In the genomic region with DNA sequence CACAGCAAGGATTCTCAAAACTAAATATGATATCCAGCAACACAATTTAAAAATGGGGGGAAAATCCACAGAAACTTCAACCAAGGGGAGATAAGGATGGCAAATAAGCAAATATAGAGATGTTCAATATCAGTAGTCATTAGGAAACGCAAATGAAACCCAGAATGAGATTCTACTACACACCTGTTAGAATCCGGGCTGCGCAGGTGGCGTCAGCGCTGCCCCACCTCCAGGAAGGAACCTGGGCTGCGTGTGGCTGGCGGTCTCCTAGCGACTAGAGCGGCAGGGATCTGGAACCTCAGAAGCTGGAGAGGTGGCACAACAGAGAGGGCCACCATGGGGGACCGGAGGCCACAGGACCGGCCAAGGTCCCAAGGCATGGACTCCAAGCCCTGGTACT, we compare ENCODE assay signal across 41 cellular contexts. TPM values are rescaled to one million over a fixed set of nuclear protein-coding genes. Genes with fewer than 3 reads are reported as not detected.
"Had no signal": no experiment of that assay in that cellular context is flagged by ENCODE, and none has a peak within 500 bp of the region (broad histone marks: within the 10 kb centered on the region; RNA-seq: fewer than 3 reads in every experiment).

Gene FAM47B (plus strand): TSS at position 301 of the 400 bp plus-strand sequence. CDS start 36 bp downstream, at position 337.

- DNase-seq: activated effector memory CD4-positive, alpha-beta T cell treated with anti-CD3 and anti-CD28 coated beads, Interleukin-2, amount 50 U/mL, for 16 hours; activated effector memory CD4-positive, alpha-beta T cell treated with Interleukin-2 at 50 U/mL for 16 hours; activated naive CD4-positive, alpha-beta T cell; activated naive CD4-positive, alpha-beta T cell treated with anti-CD3 and anti-CD28 coated beads for 36 hours; activated naive CD4-positive, alpha-beta T cell treated with anti-CD3 and anti-CD28 coated beads, Interleukin-2, amount 10 ng/mL, durations not matched to agents 7 days and 5 days; activated naive CD4-positive, alpha-beta T cell treated with anti-CD3 and anti-CD28 coated beads, Interleukin-2, amount 50 U/mL, for 16 hours; activated naive CD4-positive, alpha-beta T cell treated with Interleukin-2 at 50 U/mL for 16 hours; activated naive CD8-positive, alpha-beta T cell treated with anti-CD3 and anti-CD28 coated beads for 36 hours; activated naive CD8-positive, alpha-beta T cell treated with anti-CD3 and anti-CD28 coated beads, Interleukin-2, amount 10 ng/mL, durations not matched to agents 7 days and 5 days; activated naive CD8-positive, alpha-beta T cell treated with anti-CD3 and anti-CD28 coated beads, Interleukin-2, amount 50 U/mL, for 24 hours; activated T-cell treated with anti-CD3 and anti-CD28 coated beads, Interleukin-2, amount 50 U/mL, for 1 hour; activated T-cell treated with anti-CD3 and anti-CD28 coated beads, Interleukin-2, amount 50 U/mL, for 24 hours; activated T-cell treated with anti-CD3 and anti-CD28 coated beads, Interleukin-2, amount 50 U/mL, for 4 hours; activated T-cell treated with anti-CD3 and anti-CD28 coated beads, Interleukin-2, amount 50 U/mL, for 48 hours; activated T-cell treated with anti-CD3 and anti-CD28 coated beads, Interleukin-2, amount 50 U/mL, for 72 hours; adrenal gland; amniotic stem cell; amygdala; anterior cingulate cortex; aorta; body of pancreas; brain microvascular endothelial cell; caudate nucleus; central memory CD4-positive, alpha-beta T cell; cerebellar nuclear complex had no signal

- FAIRE-seq: bronchial epithelial cell had no signal

- H3K4me1 ChIP-seq: adrenal gland, ascending aorta, body of pancreas, breast epithelium had no signal

- H3K9me3 ChIP-seq: adrenal gland, ascending aorta, body of pancreas, breast epithelium had no signal

- H3K9me3 Mint-ChIP-seq: activated naive CD4-positive, alpha-beta T cell treated with anti-CD3 and anti-CD28 coated beads, Interleukin-2, amount 50 U/mL, for 24 hours; activated naive CD8-positive, alpha-beta T cell treated with anti-CD3 and anti-CD28 coated beads for 36 hours; activated naive CD8-positive, alpha-beta T cell treated with anti-CD3 and anti-CD28 coated beads, Interleukin-2, amount 50 U/mL, for 24 hours; activated T-cell treated with anti-CD3 and anti-CD28 coated beads, Interleukin-2, amount 50 U/mL, for 4 hours; activated T-helper 1 cell treated with anti-CD3 and anti-CD28 coated beads, Interleukin-12 subunit alpha, Interleukin-12 subunit beta, Interleukin-2, Interleukin-4 antibody, amounts not matched to agents 30 ng/mL and 10 ng/mL and 1 ng/mL, durations not matched to agents 14 hours and 24 hours and 36 hours; activated T-helper 17 cell treated with anti-CD3 and anti-CD28 coated beads, Interleukin-2, amount 50 U/mL, for 72 hours had no signal

- H3K27me3 Mint-ChIP-seq: activated naive CD4-positive, alpha-beta T cell treated with anti-CD3 and anti-CD28 coated beads, Interleukin-2, amount 10 ng/mL, durations not matched to agents 7 days and 5 days; activated naive CD4-positive, alpha-beta T cell treated with anti-CD3 and anti-CD28 coated beads, Interleukin-2, amount 50 U/mL, for 24 hours; activated naive CD8-positive, alpha-beta T cell; activated naive CD8-positive, alpha-beta T cell treated with anti-CD3 and anti-CD28 coated beads for 36 hours; activated naive CD8-positive, alpha-beta T cell treated with anti-CD3 and anti-CD28 coated beads, Interleukin-2, amount 10 ng/mL, durations not matched to agents 7 days and 5 days; activated naive CD8-positive, alpha-beta T cell treated with anti-CD3 and anti-CD28 coated beads, Interleukin-2, amount 50 U/mL, for 24 hours; activated T-helper 17 cell treated with anti-CD3 and anti-CD28 coated beads, Interleukin-2, amount 50 U/mL, for 72 hours; central memory CD8-positive, alpha-beta T cell had no signal

- H3K27ac ChIP-seq: adrenal gland, ascending aorta, body of pancreas, brain microvascular endothelial cell, breast epithelium, cardiac muscle cell had no signal

- H3K36me3 ChIP-seq: adrenal gland, ascending aorta, brain microvascular endothelial cell, breast epithelium, cardiac muscle cell had no signal

- H3K27ac Mint-ChIP-seq: activated naive CD4-positive, alpha-beta T cell treated with anti-CD3 and anti-CD28 coated beads for 36 hours; activated naive CD4-positive, alpha-beta T cell treated with anti-CD3 and anti-CD28 coated beads, Interleukin-2, amount 10 ng/mL, durations not matched to agents 7 days and 5 days; activated naive CD4-positive, alpha-beta T cell treated with anti-CD3 and anti-CD28 coated beads, Interleukin-2, amount 50 U/mL, for 24 hours; activated naive CD4-positive, alpha-beta T cell treated with anti-CD3 and anti-CD28 coated beads, Interleukin-2, amount 50 U/mL, for 72 hours; activated naive CD8-positive, alpha-beta T cell; activated naive CD8-positive, alpha-beta T cell treated with anti-CD3 and anti-CD28 coated beads for 36 hours; activated naive CD8-positive, alpha-beta T cell treated with anti-CD3 and anti-CD28 coated beads, Interleukin-2, amount 10 ng/mL, durations not matched to agents 7 days and 5 days; activated naive CD8-positive, alpha-beta T cell treated with anti-CD3 and anti-CD28 coated beads, Interleukin-2, amount 50 U/mL, for 24 hours; activated T-cell treated with anti-CD3 and anti-CD28 coated beads, Interleukin-2, amount 50 U/mL, for 24 hours; activated T-cell treated with anti-CD3 and anti-CD28 coated beads, Interleukin-2, amount 50 U/mL, for 72 hours; activated T-helper 1 cell treated with anti-CD3 and anti-CD28 coated beads, Interleukin-12 subunit alpha, Interleukin-12 subunit beta, Interleukin-2, Interleukin-4 antibody, amounts not matched to agents 30 ng/mL and 10 ng/mL and 1 ng/mL, durations not matched to agents 14 hours and 24 hours and 36 hours; activated T-helper 17 cell treated with anti-CD3 and anti-CD28 coated beads, Interleukin-2, amount 50 U/mL, for 72 hours; activated T-helper 2 cell treated with anti-CD3 and anti-CD28 coated beads, Interferon-gamma antibody, Interleukin-2, Interleukin-4, amounts not matched to agents 10 μg/mL and 5 μg/mL and 100 μg/mL, durations not matched to agents 14 hours and 24 hours and 36 hours; brain had no signal

- H3K4me3 ChIP-seq: adrenal gland, ascending aorta, body of pancreas, breast epithelium, cardiac muscle cell had no signal

- H3K4me1 Mint-ChIP-seq: activated naive CD4-positive, alpha-beta T cell treated with anti-CD3 and anti-CD28 coated beads, Interleukin-2, amount 10 ng/mL, durations not matched to agents 7 days and 5 days; activated naive CD4-positive, alpha-beta T cell treated with anti-CD3 and anti-CD28 coated beads, Interleukin-2, amount 50 U/mL, for 24 hours; activated naive CD8-positive, alpha-beta T cell treated with anti-CD3 and anti-CD28 coated beads for 36 hours; activated naive CD8-positive, alpha-beta T cell treated with anti-CD3 and anti-CD28 coated beads, Interleukin-2, amount 10 ng/mL, durations not matched to agents 7 days and 5 days; activated naive CD8-positive, alpha-beta T cell treated with anti-CD3 and anti-CD28 coated beads, Interleukin-2, amount 50 U/mL, for 24 hours; activated T-helper 17 cell treated with anti-CD3 and anti-CD28 coated beads, Interleukin-2, amount 50 U/mL, for 72 hours; brain; central memory CD8-positive, alpha-beta T cell had no signal

- H3K27me3 ChIP-seq: adrenal gland, ascending aorta, body of pancreas, brain microvascular endothelial cell, cardiac muscle cell had no signal

- H3K36me3 Mint-ChIP-seq: activated naive CD4-positive, alpha-beta T cell treated with anti-CD3 and anti-CD28 coated beads, Interleukin-2, amount 10 ng/mL, durations not matched to agents 7 days and 5 days; activated naive CD4-positive, alpha-beta T cell treated with anti-CD3 and anti-CD28 coated beads, Interleukin-2, amount 50 U/mL, for 24 hours; activated naive CD4-positive, alpha-beta T cell treated with anti-CD3 and anti-CD28 coated beads, Interleukin-2, amount 50 U/mL, for 72 hours; activated naive CD8-positive, alpha-beta T cell; activated naive CD8-positive, alpha-beta T cell treated with anti-CD3 and anti-CD28 coated beads for 36 hours; activated naive CD8-positive, alpha-beta T cell treated with anti-CD3 and anti-CD28 coated beads, Interleukin-2, amount 10 ng/mL, durations not matched to agents 7 days and 5 days; brain had no signal

- H3K4me3 Mint-ChIP-seq: activated naive CD4-positive, alpha-beta T cell treated with anti-CD3 and anti-CD28 coated beads for 36 hours; activated naive CD4-positive, alpha-beta T cell treated with anti-CD3 and anti-CD28 coated beads, Interleukin-2, amount 10 ng/mL, durations not matched to agents 7 days and 5 days; activated naive CD4-positive, alpha-beta T cell treated with anti-CD3 and anti-CD28 coated beads, Interleukin-2, amount 50 U/mL, for 24 hours; activated naive CD8-positive, alpha-beta T cell; activated naive CD8-positive, alpha-beta T cell treated with anti-CD3 and anti-CD28 coated beads for 36 hours; activated naive CD8-positive, alpha-beta T cell treated with anti-CD3 and anti-CD28 coated beads, Interleukin-2, amount 10 ng/mL, durations not matched to agents 7 days and 5 days; activated naive CD8-positive, alpha-beta T cell treated with anti-CD3 and anti-CD28 coated beads, Interleukin-2, amount 50 U/mL, for 24 hours; activated T-cell treated with anti-CD3 and anti-CD28 coated beads, Interleukin-2, amount 50 U/mL, for 24 hours; activated T-cell treated with anti-CD3 and anti-CD28 coated beads, Interleukin-2, amount 50 U/mL, for 4 hours; activated T-cell treated with anti-CD3 and anti-CD28 coated beads, Interleukin-2, amount 50 U/mL, for 72 hours; activated T-helper 1 cell treated with anti-CD3 and anti-CD28 coated beads, Interleukin-12 subunit alpha, Interleukin-12 subunit beta, Interleukin-2, Interleukin-4 antibody, amounts not matched to agents 30 ng/mL and 10 ng/mL and 1 ng/mL, durations not matched to agents 14 hours and 24 hours and 36 hours; activated T-helper 17 cell treated with anti-CD3 and anti-CD28 coated beads, Interleukin-2, amount 50 U/mL, for 72 hours; brain; central memory CD8-positive, alpha-beta T cell had no signal

RNA-seq across cellular contexts. Expression of gene FAM47B, which starts in this region (rescaled TPM):
- total RNA-seq: activated naive CD4-positive, alpha-beta T cell treated with anti-CD3 and anti-CD28 coated beads for 36 hours; activated naive CD4-positive, alpha-beta T cell treated with anti-CD3 and anti-CD28 coated beads, Interleukin-2, amount 50 U/mL, for 72 hours; activated naive CD8-positive, alpha-beta T cell treated with anti-CD3 and anti-CD28 coated beads for 36 hours; activated naive CD8-positive, alpha-beta T cell treated with anti-CD3 and anti-CD28 coated beads, Interleukin-2, amount 10 ng/mL, durations not matched to agents 7 days and 5 days; activated T-cell treated with anti-CD3 and anti-CD28 coated beads, Interleukin-2, amount 50 U/mL, for 4 hours; activated T-cell treated with anti-CD3 and anti-CD28 coated beads, Interleukin-2, amount 50 U/mL, for 72 hours; activated T-helper 1 cell treated with anti-CD3 and anti-CD28 coated beads, Interleukin-12 subunit alpha, Interleukin-12 subunit beta, Interleukin-2, Interleukin-4 antibody, amounts not matched to agents 30 ng/mL and 10 ng/mL and 1 ng/mL, durations not matched to agents 14 hours and 24 hours and 36 hours; activated T-helper 17 cell treated with anti-CD3 and anti-CD28 coated beads, Interleukin-2, amount 50 U/mL, for 72 hours; activated T-helper 2 cell treated with anti-CD3 and anti-CD28 coated beads, Interferon-gamma antibody, Interleukin-2, Interleukin-4, amounts not matched to agents 10 μg/mL and 5 μg/mL and 100 μg/mL, durations not matched to agents 14 hours and 24 hours and 36 hours; adrenal gland; aorta; ascending aorta; body of pancreas; breast epithelium; bronchial epithelial cell; cardiac muscle cell; cardiac septum; cerebellum; chondrocyte had no signal
- polyA plus RNA-seq: adipose tissue, adrenal gland, aorta, cardiac muscle cell had no signal
